Comparison of ENCODE assay signal across 1 cellular context in genomic region chr19:993361-993830, GRCh38.
TF ChIP-seq lines count a peak whose summit lies in the region.

No MANE protein-coding gene starts in this region.

TF ChIP-seq in HepG2, 621 proteins besides CTCF, POLR2A, EP300 and RAD21 (continued from another document and continues in another):
- peak; percentile 59; the same call in 1 of the 2 replicates for TF ChIP-seq ZBED4 (CRISPR knock-in tag; IDR thresholded peaks at IDR 0.05; ENCODE audit: borderline replicate concordance)
- TF ChIP-seq MXD4 (CRISPR knock-in tag; IDR thresholded peaks at IDR 0.05), result peak; percentile 34; the same call in 1 of the 2 replicates
- TF ChIP-seq, protein P1, sequence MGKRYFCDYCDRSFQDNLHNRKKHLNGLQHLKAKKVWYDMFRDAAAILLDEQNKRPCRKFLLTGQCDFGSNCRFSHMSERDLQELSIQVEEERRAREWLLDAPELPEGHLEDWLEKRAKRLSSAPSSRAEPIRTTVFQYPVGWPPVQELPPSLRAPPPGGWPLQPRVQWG (CRISPR knock-in tag; IDR thresholded peaks at IDR 0.05; ENCODE audit: borderline replicate concordance, low read depth), result no peak
- TF ChIP-seq ZFP36L1 (CRISPR knock-in tag; IDR thresholded peaks at IDR 0.05), result no peak
- no peak for TF ChIP-seq ELF4 (CRISPR knock-in tag; IDR thresholded peaks at IDR 0.05; ENCODE audit: borderline replicate concordance)
- TF ChIP-seq ZNF678 (CRISPR knock-in tag; IDR thresholded peaks at IDR 0.05), result no peak
- TF ChIP-seq, protein P2, sequence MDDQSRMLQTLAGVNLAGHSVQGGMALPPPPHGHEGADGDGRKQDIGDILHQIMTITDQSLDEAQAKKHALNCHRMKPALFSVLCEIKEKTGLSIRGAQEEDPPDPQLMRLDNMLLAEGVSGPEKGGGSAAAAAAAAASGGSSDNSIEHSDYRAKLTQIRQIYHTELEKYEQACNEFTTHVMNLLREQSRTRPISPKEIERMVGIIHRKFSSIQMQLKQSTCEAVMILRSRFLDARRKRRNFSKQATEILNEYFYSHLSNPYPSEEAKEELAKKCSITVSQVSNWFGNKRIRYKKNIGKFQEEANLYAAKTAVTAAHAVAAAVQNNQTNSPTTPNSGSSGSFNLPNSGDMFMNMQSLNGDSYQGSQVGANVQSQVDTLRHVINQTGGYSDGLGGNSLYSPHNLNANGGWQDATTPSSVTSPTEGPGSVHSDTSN (CRISPR knock-in tag; IDR thresholded peaks at IDR 0.05; ENCODE audit: borderline replicate concordance), result no peak
- peak; percentile 84 for TF ChIP-seq NR2F6 (IDR thresholded peaks at IDR 0.05)
- peak; percentile 93 for TF ChIP-seq NR2F6 (CRISPR knock-in tag; IDR thresholded peaks at IDR 0.05)
- peak; percentile 48 for TF ChIP-seq HNRNPLL (IDR thresholded peaks at IDR 0.05; ENCODE audit: low read depth, low read length, poor library complexity, severe bottlenecking)
- no peak for TF ChIP-seq ATF7 (IDR thresholded peaks at IDR 0.05)
- no peak; the same call in 1 of the 2 replicates for TF ChIP-seq ATF7 (CRISPR knock-in tag; IDR thresholded peaks at IDR 0.05)
- TF ChIP-seq SMARCC2 (IDR thresholded peaks at IDR 0.05), result no peak
- TF ChIP-seq ZNF407 (CRISPR knock-in tag; IDR thresholded peaks at IDR 0.05; ENCODE audit: not compliant biosample characterization), result no peak
- TF ChIP-seq ZBTB21 (CRISPR knock-in tag; IDR thresholded peaks at IDR 0.05), result no peak
- TF ChIP-seq KLF13 (CRISPR knock-in tag; IDR thresholded peaks at IDR 0.05), result no peak
- no peak for TF ChIP-seq AGO2 (optimal IDR thresholded peaks at IDR 0.05; ENCODE audit: low read depth, low read length)
- no peak for TF ChIP-seq ZFP41 (CRISPR knock-in tag; IDR thresholded peaks at IDR 0.05; ENCODE audit: borderline replicate concordance)
- no peak for TF ChIP-seq POLR2AphosphoS2 (IDR thresholded peaks at IDR 0.05; ENCODE audit: low read depth, low read length)
- TF ChIP-seq NCOA5 (CRISPR knock-in tag; IDR thresholded peaks at IDR 0.05), result no peak
- TF ChIP-seq ZKSCAN5 (CRISPR knock-in tag; IDR thresholded peaks at IDR 0.05), result no peak
- TF ChIP-seq, protein P3, sequence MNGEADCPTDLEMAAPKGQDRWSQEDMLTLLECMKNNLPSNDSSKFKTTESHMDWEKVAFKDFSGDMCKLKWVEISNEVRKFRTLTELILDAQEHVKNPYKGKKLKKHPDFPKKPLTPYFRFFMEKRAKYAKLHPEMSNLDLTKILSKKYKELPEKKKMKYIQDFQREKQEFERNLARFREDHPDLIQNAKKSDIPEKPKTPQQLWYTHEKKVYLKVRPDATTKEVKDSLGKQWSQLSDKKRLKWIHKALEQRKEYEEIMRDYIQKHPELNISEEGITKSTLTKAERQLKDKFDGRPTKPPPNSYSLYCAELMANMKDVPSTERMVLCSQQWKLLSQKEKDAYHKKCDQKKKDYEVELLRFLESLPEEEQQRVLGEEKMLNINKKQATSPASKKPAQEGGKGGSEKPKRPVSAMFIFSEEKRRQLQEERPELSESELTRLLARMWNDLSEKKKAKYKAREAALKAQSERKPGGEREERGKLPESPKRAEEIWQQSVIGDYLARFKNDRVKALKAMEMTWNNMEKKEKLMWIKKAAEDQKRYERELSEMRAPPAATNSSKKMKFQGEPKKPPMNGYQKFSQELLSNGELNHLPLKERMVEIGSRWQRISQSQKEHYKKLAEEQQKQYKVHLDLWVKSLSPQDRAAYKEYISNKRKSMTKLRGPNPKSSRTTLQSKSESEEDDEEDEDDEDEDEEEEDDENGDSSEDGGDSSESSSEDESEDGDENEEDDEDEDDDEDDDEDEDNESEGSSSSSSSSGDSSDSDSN (CRISPR knock-in tag; IDR thresholded peaks at IDR 0.05), result peak; percentile 89
- TF ChIP-seq ZNF709 (CRISPR knock-in tag; IDR thresholded peaks at IDR 0.05), result no peak
- TF ChIP-seq CHD4 (IDR thresholded peaks at IDR 0.05; ENCODE audit: borderline replicate concordance, low read length), result no peak
- no peak for TF ChIP-seq ZNF672 (CRISPR knock-in tag; IDR thresholded peaks at IDR 0.05)
- no peak for TF ChIP-seq ZNF883 (CRISPR knock-in tag; IDR thresholded peaks at IDR 0.05; ENCODE audit: not compliant biosample characterization)
- no peak for TF ChIP-seq ZBTB3 (CRISPR knock-in tag; IDR thresholded peaks at IDR 0.05; ENCODE audit: borderline replicate concordance, low read depth)
- TF ChIP-seq ZBTB7B (CRISPR knock-in tag; IDR thresholded peaks at IDR 0.05), result peak; percentile 78; the same call in 1 of the 2 replicates
- no peak for TF ChIP-seq ZNF530 (CRISPR knock-in tag; IDR thresholded peaks at IDR 0.05; ENCODE audit: low read depth)
- no peak for TF ChIP-seq ZNF431 (CRISPR knock-in tag; IDR thresholded peaks at IDR 0.05; ENCODE audit: borderline replicate concordance, low read depth)
- TF ChIP-seq ZFAT (CRISPR knock-in tag; conservative IDR thresholded peaks at IDR 0.05), result no peak
- TF ChIP-seq ZNF7 (CRISPR knock-in tag; IDR thresholded peaks at IDR 0.05), result no peak
- TF ChIP-seq ZGPAT (CRISPR knock-in tag; IDR thresholded peaks at IDR 0.05), result peak; percentile 62; the same call in 1 of the 2 replicates
- TF ChIP-seq SIN3B (IDR thresholded peaks at IDR 0.05; ENCODE audit: low read length), result no peak
- no peak for TF ChIP-seq ZNF180 (CRISPR knock-in tag; IDR thresholded peaks at IDR 0.05; ENCODE audit: borderline replicate concordance, low read depth)
- TF ChIP-seq BRD4 (CRISPR knock-in tag; IDR thresholded peaks at IDR 0.05), result no peak
- no peak for TF ChIP-seq MTA3 (CRISPR knock-in tag; IDR thresholded peaks at IDR 0.05)
- no peak for TF ChIP-seq TBX3 (IDR thresholded peaks at IDR 0.05; ENCODE audit: borderline replicate concordance)
- no peak for TF ChIP-seq GATA4 (IDR thresholded peaks at IDR 0.05; ENCODE audit: borderline replicate concordance, low read depth)
- TF ChIP-seq HOMEZ (CRISPR knock-in tag; IDR thresholded peaks at IDR 0.05; ENCODE audit: low read depth), result 0 out of 2 replicates have a peak, but pooled peaks have one; percentile 22
- TF ChIP-seq ZNF17 (CRISPR knock-in tag; IDR thresholded peaks at IDR 0.05), result no peak
- no peak for TF ChIP-seq YEATS2 (CRISPR knock-in tag; IDR thresholded peaks at IDR 0.05; ENCODE audit: borderline replicate concordance)
- TF ChIP-seq JUNB (CRISPR knock-in tag; IDR thresholded peaks at IDR 0.05; ENCODE audit: borderline replicate concordance), result no peak
- no peak for TF ChIP-seq TERF1 (CRISPR knock-in tag; IDR thresholded peaks at IDR 0.05)
- TF ChIP-seq ATF3 (CRISPR knock-in tag; IDR thresholded peaks at IDR 0.05), result no peak
- TF ChIP-seq ZNF225 (CRISPR knock-in tag; IDR thresholded peaks at IDR 0.05), result no peak; the same call in 1 of the 2 replicates
